In the genomic region with DNA sequence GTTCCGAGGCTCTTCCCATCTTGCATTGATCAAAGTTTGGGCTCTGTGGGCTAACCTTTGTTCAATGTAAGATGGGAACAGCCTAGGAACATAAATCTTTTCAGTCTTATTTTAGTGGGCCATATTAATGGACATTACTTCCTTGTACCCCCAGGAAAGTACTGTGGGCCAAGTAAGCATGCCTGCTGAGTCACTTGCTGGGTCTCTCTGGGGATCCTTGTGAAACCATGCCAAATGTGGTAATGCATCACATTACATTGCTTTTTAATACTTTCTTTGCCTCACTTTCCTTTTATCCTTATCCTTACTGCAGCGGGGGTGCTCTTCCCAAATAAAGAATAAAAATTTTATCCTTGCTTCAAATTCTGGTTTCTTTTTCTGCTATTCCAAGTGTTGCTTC, we compare ENCODE assay signal across 29 cellular contexts.
"Had no signal": no experiment of that assay in that cellular context is flagged by ENCODE, and none has a peak within 500 bp of the region (broad histone marks: within the 10 kb centered on the region; RNA-seq: fewer than 3 reads in every experiment).

No MANE protein-coding gene starts in this region.

- H3K4me3 ChIP-seq: heart right ventricle, lower lobe of right lung, right lobe of liver, thyroid gland, upper lobe of left lung, vagina had no signal

- H3K27me3 ChIP-seq: foreskin keratinocyte, heart right ventricle, neutrophil, right lobe of liver, thyroid gland, upper lobe of left lung, vagina had no signal

- H3K36me3 Mint-ChIP-seq: activated CD8-positive, alpha-beta memory T cell treated with anti-CD3 and anti-CD28 coated beads, Interleukin-2, amount 10 ng/mL, durations not matched to agents 7 days and 5 days; activated naive CD4-positive, alpha-beta T cell treated with anti-CD3 and anti-CD28 coated beads, Interleukin-2, amount 50 U/mL, for 72 hours; brain; naive B cell; stimulated activated memory B cell treated with anti-CD40 and anti-IgM and Interleukin-4, amounts not matched to agents 10 μg/mL and 1 μg/mL and 100 μg/mL, for 72 hours had no signal

- H3K9me3 ChIP-seq: lower lobe of right lung, neutrophil, right lobe of liver, thyroid gland, upper lobe of left lung, vagina had no signal

- H3K27ac ChIP-seq: foreskin keratinocyte, heart right ventricle, lower lobe of right lung, neutrophil, right lobe of liver, thyroid gland, upper lobe of left lung, vagina had no signal

- H3K27ac Mint-ChIP-seq: activated CD8-positive, alpha-beta memory T cell treated with anti-CD3 and anti-CD28 coated beads, Interleukin-2, amount 10 ng/mL, durations not matched to agents 7 days and 5 days; activated CD8-positive, alpha-beta T cell treated with anti-CD3 and anti-CD28 coated beads, Interleukin-2, amount 10 ng/mL, durations not matched to agents 7 days and 5 days; activated naive CD4-positive, alpha-beta T cell treated with anti-CD3 and anti-CD28 coated beads, Interleukin-2, amount 50 U/mL, for 72 hours; brain; effector memory CD8-positive, alpha-beta T cell; naive B cell; nephron progenitor cell; stimulated activated memory B cell treated with anti-CD40 and anti-IgM and Interleukin-4, amounts not matched to agents 10 μg/mL and 1 μg/mL and 100 μg/mL, for 72 hours; stimulated activated naive CD8-positive, alpha-beta T cell treated with anti-CD3 and anti-CD28 coated beads, Interleukin-15, amount 100 ng/mL, for 72 hours; T-helper 17 cell; WTC11 had no signal

- H3K4me1 Mint-ChIP-seq: activated CD8-positive, alpha-beta memory T cell treated with anti-CD3 and anti-CD28 coated beads, Interleukin-2, amount 10 ng/mL, durations not matched to agents 7 days and 5 days; brain; naive B cell; nephron progenitor cell; stimulated activated memory B cell treated with anti-CD40 and anti-IgM and Interleukin-4, amounts not matched to agents 10 μg/mL and 1 μg/mL and 100 μg/mL, for 72 hours; stimulated activated naive CD8-positive, alpha-beta T cell treated with anti-CD3 and anti-CD28 coated beads, Interleukin-15, amount 100 ng/mL, for 72 hours; T-helper 17 cell had no signal

- H3K36me3 ChIP-seq: heart right ventricle, lower lobe of right lung, neutrophil, right lobe of liver, thyroid gland, upper lobe of left lung, vagina had no signal

- ATAC-seq: activated CD8-positive, alpha-beta memory T cell treated with anti-CD3 and anti-CD28 coated beads, Interleukin-2, amount 10 ng/mL, durations not matched to agents 7 days and 5 days; activated CD8-positive, alpha-beta T cell treated with anti-CD3 and anti-CD28 coated beads, Interleukin-2, amount 10 ng/mL, durations not matched to agents 7 days and 5 days; activated naive CD4-positive, alpha-beta T cell treated with anti-CD3 and anti-CD28 coated beads, Interleukin-2, amount 50 U/mL, for 72 hours; effector memory CD8-positive, alpha-beta T cell; foreskin keratinocyte; heart right ventricle; left lobe of liver; lower lobe of right lung; right lobe of liver; stimulated activated memory B cell treated with anti-CD40 and anti-IgM and Interleukin-4, amounts not matched to agents 10 μg/mL and 1 μg/mL and 100 μg/mL, for 72 hours; stimulated activated naive CD8-positive, alpha-beta T cell treated with anti-CD3 and anti-CD28 coated beads, Interleukin-15, amount 100 ng/mL, for 72 hours; T-helper 17 cell; WTC11 had no signal

- H3K27me3 Mint-ChIP-seq: activated CD8-positive, alpha-beta memory T cell treated with anti-CD3 and anti-CD28 coated beads, Interleukin-2, amount 10 ng/mL, durations not matched to agents 7 days and 5 days; brain; effector memory CD8-positive, alpha-beta T cell; naive B cell; stimulated activated memory B cell treated with anti-CD40 and anti-IgM and Interleukin-4, amounts not matched to agents 10 μg/mL and 1 μg/mL and 100 μg/mL, for 72 hours; stimulated activated naive CD8-positive, alpha-beta T cell treated with anti-CD3 and anti-CD28 coated beads, Interleukin-15, amount 100 ng/mL, for 72 hours; T-helper 17 cell had no signal

- H3K4me3 Mint-ChIP-seq: activated CD8-positive, alpha-beta memory T cell treated with anti-CD3 and anti-CD28 coated beads, Interleukin-2, amount 10 ng/mL, durations not matched to agents 7 days and 5 days; activated CD8-positive, alpha-beta T cell treated with anti-CD3 and anti-CD28 coated beads, Interleukin-2, amount 10 ng/mL, durations not matched to agents 7 days and 5 days; brain; effector memory CD8-positive, alpha-beta T cell; naive B cell; nephron progenitor cell; stimulated activated memory B cell treated with anti-CD40 and anti-IgM and Interleukin-4, amounts not matched to agents 10 μg/mL and 1 μg/mL and 100 μg/mL, for 72 hours; stimulated activated naive CD8-positive, alpha-beta T cell treated with anti-CD3 and anti-CD28 coated beads, Interleukin-15, amount 100 ng/mL, for 72 hours; T-helper 17 cell; WTC11 had no signal

- DNase-seq: activated CD4-positive, alpha-beta T cell treated with anti-CD3 and anti-CD28 coated beads for 1 hour; activated CD8-positive, alpha-beta memory T cell treated with anti-CD3 and anti-CD28 coated beads, Interleukin-2, amount 10 ng/mL, durations not matched to agents 7 days and 5 days; activated CD8-positive, alpha-beta T cell treated with anti-CD3 and anti-CD28 coated beads, Interleukin-2, amount 10 ng/mL, durations not matched to agents 7 days and 5 days; activated naive CD4-positive, alpha-beta T cell; activated T-cell treated with anti-CD3 and anti-CD28 coated beads, Interleukin-2, amount 50 U/mL, for 48 hours; cortex of kidney; effector memory CD8-positive, alpha-beta T cell; erythroblast; foreskin keratinocyte; heart right ventricle; kidney glomerular epithelial cell; lower lobe of right lung; naive B cell; nephron progenitor cell; right lobe of liver; small intestine; stimulated activated CD4-positive, alpha-beta T cell treated with anti-CD3 and anti-CD28 coated beads, Interleukin-4, amount 100 ng/mL, for 4 hours; stimulated activated CD8-positive, alpha-beta memory T cell treated with anti-CD3 and anti-CD28 coated beads, Interleukin-4, amount 100 ng/mL, for 48 hours; stimulated activated naive CD8-positive, alpha-beta T cell treated with anti-CD3 and anti-CD28 coated beads, Interleukin-15, amount 100 ng/mL, for 72 hours; T-helper 17 cell; thyroid gland; upper lobe of left lung had no signal

- H3K9me3 Mint-ChIP-seq: stimulated activated memory B cell treated with anti-CD40 and anti-IgM and Interleukin-4, amounts not matched to agents 10 μg/mL and 1 μg/mL and 100 μg/mL, for 72 hours had no signal

- H3K4me1 ChIP-seq: foreskin keratinocyte, heart right ventricle, lower lobe of right lung, right lobe of liver, thyroid gland, upper lobe of left lung, vagina had no signal
